In the genomic region with DNA sequence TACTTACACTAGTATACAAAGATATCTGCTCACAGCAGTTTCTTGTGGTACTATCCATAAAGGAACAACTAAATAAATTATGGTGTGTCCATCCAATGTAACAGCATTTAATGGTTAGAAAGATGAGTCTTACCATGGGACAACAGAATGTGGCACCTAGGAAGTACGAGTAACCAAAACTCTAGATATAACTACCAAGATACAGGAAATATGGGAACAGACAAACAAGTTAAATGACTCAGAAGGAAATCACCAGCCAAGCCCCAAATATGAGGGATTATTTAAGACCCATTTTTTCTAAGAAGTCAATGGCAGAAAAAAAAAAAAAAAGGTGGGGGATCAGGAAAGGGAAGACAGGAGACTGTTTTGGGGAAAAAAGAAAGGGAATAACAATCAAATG, we compare ENCODE assay signal across 16 cellular contexts.
"Had no signal": no experiment of that assay in that cellular context is flagged by ENCODE, and none has a peak within 500 bp of the region (broad histone marks: within the 10 kb centered on the region; RNA-seq: fewer than 3 reads in every experiment).

No MANE protein-coding gene starts in this region.

- H3K4me3 Mint-ChIP-seq: activated CD4-positive, alpha-beta memory T cell treated with anti-CD3 and anti-CD28 coated beads, Interleukin-2, amount 10 ng/mL, durations not matched to agents 7 days and 5 days; activated T-cell treated with anti-CD3 and anti-CD28 coated beads, Interleukin-2, amount 50 U/mL, for 24 hours; central memory CD8-positive, alpha-beta T cell; naive thymus-derived CD8-positive, alpha-beta T cell; stimulated activated effector memory CD8-positive, alpha-beta T cell treated with anti-CD3 and anti-CD28 coated beads, Interleukin-12 subunit alpha, Interleukin-12 subunit beta, amount 100 ng/mL, for 72 hours had no signal

- H3K36me3 ChIP-seq: uterus had no signal

- H3K9me3 ChIP-seq: uterus had no signal

- H2AFZ ChIP-seq: parathyroid adenoma had no signal

- H3K4me1 Mint-ChIP-seq: activated CD4-positive, alpha-beta memory T cell treated with anti-CD3 and anti-CD28 coated beads, Interleukin-2, amount 10 ng/mL, durations not matched to agents 7 days and 5 days; central memory CD8-positive, alpha-beta T cell; naive thymus-derived CD8-positive, alpha-beta T cell; stimulated activated effector memory CD8-positive, alpha-beta T cell treated with anti-CD3 and anti-CD28 coated beads, Interleukin-12 subunit alpha, Interleukin-12 subunit beta, amount 100 ng/mL, for 72 hours had no signal

- H3K79me2 ChIP-seq: parathyroid adenoma had no signal

- H3K4me1 ChIP-seq: parathyroid adenoma, uterus had no signal

- H3K36me3 Mint-ChIP-seq: naive thymus-derived CD8-positive, alpha-beta T cell; stimulated activated effector memory CD8-positive, alpha-beta T cell treated with anti-CD3 and anti-CD28 coated beads, Interleukin-12 subunit alpha, Interleukin-12 subunit beta, amount 100 ng/mL, for 72 hours had no signal

- H3K27me3 ChIP-seq: uterus had no signal

- H3K9me3 Mint-ChIP-seq: central memory CD8-positive, alpha-beta T cell had no signal

- H3K27ac Mint-ChIP-seq: activated CD4-positive, alpha-beta memory T cell treated with anti-CD3 and anti-CD28 coated beads, Interleukin-2, amount 10 ng/mL, durations not matched to agents 7 days and 5 days; activated T-cell treated with anti-CD3 and anti-CD28 coated beads, Interleukin-2, amount 50 U/mL, for 24 hours; naive thymus-derived CD8-positive, alpha-beta T cell; stimulated activated effector memory CD8-positive, alpha-beta T cell treated with anti-CD3 and anti-CD28 coated beads, Interleukin-12 subunit alpha, Interleukin-12 subunit beta, amount 100 ng/mL, for 72 hours had no signal

- H3K4me3 ChIP-seq: uterus had no signal

- H3K27ac ChIP-seq: parathyroid adenoma, uterus had no signal

- DNase-seq: activated CD4-positive, alpha-beta memory T cell treated with anti-CD3 and anti-CD28 coated beads, Interleukin-2, amount 10 ng/mL, durations not matched to agents 7 days and 5 days; activated CD4-positive, alpha-beta T cell treated with anti-CD3 and anti-CD28 coated beads for 4 hours; activated effector memory CD4-positive, alpha-beta T cell treated with Interleukin-2 at 50 U/mL for 16 hours; activated naive CD4-positive, alpha-beta T cell treated with anti-CD3 and anti-CD28 coated beads, Interleukin-2, amount 50 U/mL, for 16 hours; activated T-cell treated with anti-CD3 and anti-CD28 coated beads, Interleukin-2, amount 50 U/mL, for 24 hours; cortex of kidney; effector CD4-positive, alpha-beta T cell; islet precursor cell; left ventricle myocardium superior; mesenchymal stem cell; naive thymus-derived CD8-positive, alpha-beta T cell; T-helper 2 cell; uterus had no signal

- H3K27me3 Mint-ChIP-seq: activated CD4-positive, alpha-beta memory T cell treated with anti-CD3 and anti-CD28 coated beads, Interleukin-2, amount 10 ng/mL, durations not matched to agents 7 days and 5 days; activated T-cell treated with anti-CD3 and anti-CD28 coated beads, Interleukin-2, amount 50 U/mL, for 24 hours; central memory CD8-positive, alpha-beta T cell; naive thymus-derived CD8-positive, alpha-beta T cell had no signal

- ATAC-seq: left ventricle myocardium superior; naive thymus-derived CD8-positive, alpha-beta T cell; stimulated activated effector memory CD8-positive, alpha-beta T cell treated with anti-CD3 and anti-CD28 coated beads, Interleukin-12 subunit alpha, Interleukin-12 subunit beta, amount 100 ng/mL, for 72 hours had no signal
